ENCODE assay signal across 1 cellular context in genomic region chr19:41222240-41222639, GRCh38.
TF ChIP-seq lines count a peak whose summit lies in the region.

No MANE protein-coding gene starts in this region.

TF ChIP-seq in SK-N-SH, 30 proteins besides CTCF, POLR2A, EP300 and RAD21 (continued from another document):
- TF ChIP-seq REST (IDR thresholded peaks at IDR 0.05; ENCODE audit: low read depth, low read length) (no peak), MAX (IDR thresholded peaks at IDR 0.05; ENCODE audit: low read depth) (no peak), USF2 (IDR thresholded peaks at IDR 0.05; ENCODE audit: borderline replicate concordance, low read depth, low read length) (no peak)
